Comparison of ENCODE assay signal across 8 cellular contexts in genomic region chr16:3106205-3106928, GRCh38. TPM values are rescaled to one million over a fixed set of nuclear protein-coding genes. Genes with fewer than 3 reads are reported as not detected.
DNase-seq lines count a peak whose midpoint lies in the region; ATAC-seq, FAIRE-seq and TF ChIP-seq lines count a peak whose summit lies in the region.

No MANE protein-coding gene starts in this region.

- TF ChIP-seq CTCF in kidney (IDR thresholded peaks at IDR 0.05; ENCODE audit: borderline replicate concordance, extremely low read depth, insufficient read depth): no peak

- H3K9me3 Mint-ChIP-seq in central memory CD8-positive, alpha-beta T cell: no peaks in the 10 kb centered on the region

- peak; percentile 82 for TF ChIP-seq POLR2A in GM18951 (IDR thresholded peaks at IDR 0.05; ENCODE audit: extremely low read depth, insufficient read depth, insufficient read length)

- H3K9me3 ChIP-seq in kidney (ENCODE audit: control insufficient read depth in 1 of 2, low read length in 2 of 2): no peaks in the 10 kb centered on the region

- peak overlapping the region; percentile 78 for H3K4me3 Mint-ChIP-seq in central memory CD8-positive, alpha-beta T cell

- H3K4me1 ChIP-seq in kidney (ENCODE audit: control insufficient read depth in 1 of 2, insufficient read depth in 1 of 2, low read depth in 1 of 2, low read length in 2 of 2): peaks cover 0 to 7% of the 10 kb centered on the region in 2 donors

- DNase-seq in AG08395 (ENCODE audit: low spot score) (peak; percentile 95), NCI-H345 (lab: John Stamatoyannopoulos, UW) (peak; percentile 95), kidney (peak; percentile 97)
- DNase-seq in central memory CD8-positive, alpha-beta T cell (ENCODE audit: low spot score in 2 of 2): peak; percentile 76 to 82
- DNase-seq in stimulated activated CD4-positive, alpha-beta T cell treated with anti-CD3 and anti-CD28 coated beads, Interleukin-12 subunit alpha, Interleukin-12 subunit beta, amount 100 ng/mL, for 48 hours (ENCODE audit: low read depth in 2 of 3, low spot score in 1 of 3): peak; percentile 89 to 91 (median 90)

- H3K4me3 ChIP-seq in kidney (ENCODE audit: low read length in 2 of 2): peak overlapping the region; percentile 67

- H3K27me3 Mint-ChIP-seq in central memory CD8-positive, alpha-beta T cell: no peaks in the 10 kb centered on the region

- peaks cover 23% of the 10 kb centered on the region for H3K4me1 Mint-ChIP-seq in central memory CD8-positive, alpha-beta T cell

- in situ Hi-C loops in GM18951 (cut with MboI; ENCODE audit: low sequenced_read_pairs, unreplicated experiment): no loop called here

- peak overlapping the region in 1 of 2 donors; percentile 67 for H3K27ac ChIP-seq in kidney (ENCODE audit: low read depth in 2 of 2, low read length in 2 of 2)

- FAIRE-seq in kidney (lab: Jason Lieb, UNC): no peak

- peak; percentile 67 for ATAC-seq in HG03159 (IDR thresholded peaks at IDR 0.05; ENCODE audit: unreplicated experiment)
- peak; percentile 92 to 93 for ATAC-seq in activated CD4-positive, CD25-positive, alpha-beta regulatory T cell treated with anti-CD3 and anti-CD28 coated beads, Interleukin-2, amount 50 U/mL, for 24 hours
- peak; percentile 84 for ATAC-seq in central memory CD8-positive, alpha-beta T cell (replicated peaks; ENCODE audit: extremely low read depth, poor library complexity, severe bottlenecking)

- H3K9ac ChIP-seq in kidney (ENCODE audit: low read length in 2 of 2): peak overlapping the region; percentile 73 to 82

- peaks cover 3% of the 10 kb centered on the region for H3K36me3 Mint-ChIP-seq in central memory CD8-positive, alpha-beta T cell (ENCODE audit: insufficient read depth)

- intact Hi-C loops in kidney (cut with DNase I): no loop called here

- peak overlapping the region; percentile 88 for H3K27ac Mint-ChIP-seq in central memory CD8-positive, alpha-beta T cell (ENCODE audit: low read depth)

- H3K36me3 ChIP-seq in kidney (ENCODE audit: control insufficient read depth in 1 of 2, insufficient read depth in 2 of 2, low read length in 2 of 2): no peaks in the 10 kb centered on the region

RNA-seq across cellular contexts. Expression of gene ZNF205, which starts 6.0 kb away (rescaled TPM):
- 12.7 TPM for total RNA-seq in kidney
- polyA plus RNA-seq in kidney (ENCODE audit: insufficient read depth, low read depth, low replicate concordance): 14.1 TPM

RNA-seq across cellular contexts. Expression of gene ZSCAN10, which starts 7.3 kb away (rescaled TPM):
- total RNA-seq in kidney: not detected
- polyA plus RNA-seq in kidney (ENCODE audit: insufficient read depth, low read depth, low replicate concordance): not detected

RNA-seq across cellular contexts. Expression of gene ZNF213, which starts 28.5 kb away (rescaled TPM):
- total RNA-seq in kidney: 12.5 TPM
- polyA plus RNA-seq in kidney (ENCODE audit: insufficient read depth, low read depth, low replicate concordance): 5.6 TPM

RNA-seq across cellular contexts. Expression of gene IL32, which starts 40.9 kb away (rescaled TPM):
- total RNA-seq in kidney: 181 TPM
- polyA plus RNA-seq in kidney (ENCODE audit: insufficient read depth, low read depth, low replicate concordance): 495 TPM
